In the genomic region with DNA sequence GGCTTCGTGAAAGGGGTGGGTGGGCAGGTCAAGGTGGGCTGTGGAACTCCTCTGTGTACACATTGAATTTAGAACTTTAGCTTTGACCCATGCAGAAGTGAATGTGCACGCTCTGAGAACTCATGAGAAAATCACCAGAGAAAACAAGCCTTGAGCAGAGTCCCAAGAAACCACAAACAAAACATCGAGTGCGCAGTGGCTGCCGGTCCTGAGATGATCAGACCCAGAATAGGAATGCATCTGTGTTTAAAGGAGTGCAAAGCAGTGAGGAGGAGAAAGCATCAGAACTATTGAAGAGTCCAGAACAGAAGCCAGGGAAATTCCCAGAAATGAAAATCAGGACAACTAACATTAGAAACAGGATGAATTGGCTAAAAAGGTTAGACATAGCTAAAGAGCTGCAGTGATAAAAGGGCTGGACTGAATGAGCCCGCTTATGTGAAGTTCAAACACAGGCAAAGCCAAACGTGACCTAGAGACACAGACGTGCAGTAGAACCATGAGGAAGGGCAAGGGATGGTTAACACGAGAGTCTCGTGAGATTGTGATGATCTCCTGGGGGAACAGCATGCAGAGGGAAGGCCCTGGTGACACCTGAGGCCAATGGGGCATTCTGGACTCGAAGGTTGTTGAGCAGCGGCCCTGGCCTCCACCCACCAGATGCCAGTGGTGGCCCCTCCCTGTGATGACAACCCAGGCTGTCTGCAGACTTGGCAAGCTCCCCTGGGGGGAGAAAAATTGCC, we compare ENCODE assay signal across 24 cellular contexts.
"Had no signal": no experiment of that assay in that cellular context is flagged by ENCODE, and none has a peak within 500 bp of the region (broad histone marks: within the 10 kb centered on the region; RNA-seq: fewer than 3 reads in every experiment).

No MANE protein-coding gene starts in this region.

- H3K27me3 Mint-ChIP-seq: naive B cell had no signal

- H3K4me3 Mint-ChIP-seq: nephron had no signal

- H2AFZ ChIP-seq: hepatocyte had no signal

- H3K4me1 ChIP-seq: stomach had no signal

- H3K79me2 ChIP-seq: hepatocyte had no signal

- H3K4me1 Mint-ChIP-seq: nephron had no signal

- H3K4me2 ChIP-seq: hepatocyte had no signal

- H3K4me3 ChIP-seq: dorsolateral prefrontal cortex, esophagus muscularis mucosa, gastroesophageal sphincter, hepatocyte, lung, sigmoid colon, skin epidermis, stomach, thoracic aorta, transverse colon had no signal

- ATAC-seq: gastroesophageal sphincter, left colon, left ventricle myocardium superior had no signal

- H3K36me3 ChIP-seq: esophagus muscularis mucosa, gastroesophageal sphincter, sigmoid colon, stomach, thoracic aorta, transverse colon had no signal

- DNase-seq: cortex of kidney; dorsolateral prefrontal cortex; effector CD8-positive, alpha-beta T cell; foreskin fibroblast; left colon; left ventricle myocardium superior; mesendoderm; naive B cell; sigmoid colon; stimulated activated CD4-positive, alpha-beta T cell treated with anti-CD3 and anti-CD28 coated beads, Interleukin-2, amount 100 ng/mL, for 24 hours; stimulated activated CD4-positive, alpha-beta T cell treated with anti-CD3 and anti-CD28 coated beads, Interleukin-4, amount 100 ng/mL, for 4 hours; stimulated activated naive CD4-positive, alpha-beta T cell; stomach; substantia nigra; transverse colon had no signal

- H3K27me3 ChIP-seq: dorsolateral prefrontal cortex, esophagus muscularis mucosa, gastroesophageal sphincter, hepatocyte, sigmoid colon, stomach, transverse colon had no signal

- FAIRE-seq: endometrium had no signal

- H3K27ac ChIP-seq: dorsolateral prefrontal cortex, epithelial cell of prostate, esophagus muscularis mucosa, gastroesophageal sphincter, hepatocyte, sigmoid colon, skin epidermis, stomach, thoracic aorta, transverse colon had no signal

- H3K9me3 ChIP-seq: thoracic aorta, transverse colon had no signal
